In the genomic region with DNA sequence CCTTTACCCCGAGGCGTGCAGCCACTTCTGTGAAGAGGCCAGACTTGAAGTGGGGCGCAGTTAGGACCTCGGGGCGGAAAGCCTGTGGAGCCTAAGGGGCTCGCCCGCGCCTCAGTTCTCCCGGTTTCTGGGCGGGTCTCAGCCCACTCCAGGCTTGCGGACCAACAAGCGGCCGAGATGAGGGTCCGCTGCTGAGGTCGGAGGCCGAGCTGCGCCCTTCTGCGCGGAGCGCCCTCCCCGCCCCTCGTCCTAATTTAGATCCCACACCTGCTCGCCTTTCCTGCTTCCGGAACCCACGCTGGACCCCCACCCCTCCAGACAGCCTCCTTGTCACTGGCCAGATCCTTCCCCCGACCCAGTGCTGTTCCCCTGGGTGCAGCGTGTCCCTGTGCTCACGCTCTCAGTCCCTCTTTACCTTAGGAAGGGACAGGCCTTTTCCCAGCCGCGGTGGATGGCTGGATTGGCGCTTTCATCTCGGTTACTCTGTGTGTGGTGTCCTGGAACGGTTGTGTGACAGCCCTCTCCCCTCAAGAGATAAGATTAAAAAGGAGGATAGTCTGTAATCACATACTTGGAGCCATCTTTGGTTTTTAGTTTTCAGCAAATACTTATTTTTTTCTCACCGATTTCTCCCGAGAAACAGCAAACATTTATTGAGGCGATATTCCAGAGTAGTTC, we compare ENCODE assay signal across 1 cellular context.
TF ChIP-seq lines count a peak whose summit lies in the region.

No MANE protein-coding gene starts in this region.

TF ChIP-seq in HEK293T, 16 proteins besides CTCF, POLR2A, EP300 and RAD21 (continued from another document):
- TF ChIP-seq LEF1 (IDR thresholded peaks at IDR 0.05; ENCODE audit: borderline replicate concordance) (no peak), SUZ12 (IDR thresholded peaks at IDR 0.05) (no peak), FOXK2 (IDR thresholded peaks at IDR 0.05) (no peak), ZNF384 (IDR thresholded peaks at IDR 0.05) (no peak), FOXM1 (IDR thresholded peaks at IDR 0.05; ENCODE audit: borderline replicate concordance) (no peak)
